Comparison of ENCODE assay signal across 8 cellular contexts in the genomic region with DNA sequence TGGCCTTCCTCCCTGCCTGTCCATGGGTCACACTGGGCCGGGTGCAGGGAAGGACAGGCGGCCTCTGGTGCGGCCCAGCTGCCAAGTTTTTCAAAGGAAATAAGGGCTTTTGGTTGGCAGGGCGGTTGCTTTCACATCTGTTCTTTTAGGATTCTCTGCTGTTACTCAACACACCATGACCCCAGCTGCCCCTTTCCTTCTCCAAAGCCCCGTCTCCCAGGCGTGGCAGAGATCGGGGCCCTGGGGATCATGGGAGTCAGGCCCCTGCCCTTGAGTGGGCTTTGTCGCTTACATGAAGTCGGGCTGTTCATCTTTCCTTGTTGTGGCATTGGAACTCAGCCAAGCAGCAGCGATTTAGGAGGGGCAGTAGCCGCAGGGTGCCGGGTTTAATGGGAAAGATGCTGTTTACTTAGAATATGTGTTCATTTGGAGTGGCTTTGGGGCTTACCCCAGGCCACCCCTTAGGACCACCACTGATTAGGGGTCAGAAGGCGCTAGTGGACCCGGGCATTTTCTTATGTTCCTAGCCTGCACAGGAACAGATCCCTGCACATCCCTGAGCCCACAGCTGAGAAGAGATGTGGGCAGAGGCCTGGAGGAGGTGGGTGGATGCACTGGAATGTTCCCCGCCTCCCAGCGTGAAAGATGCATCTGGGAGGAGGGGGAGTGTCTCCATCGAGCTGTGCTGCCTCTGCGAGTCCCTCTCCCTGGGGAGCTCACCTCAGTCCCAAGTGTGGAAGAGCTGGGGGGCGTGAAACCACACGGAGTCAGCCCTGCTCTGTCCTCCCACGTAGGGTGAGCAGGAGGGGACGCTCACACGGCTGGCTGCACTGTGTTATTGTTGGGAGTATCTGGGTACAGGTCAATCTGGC. TPM values are rescaled to one million over a fixed set of nuclear protein-coding genes. Genes with fewer than 3 reads are reported as not detected.
DNase-seq lines count a peak whose midpoint lies in the region; ATAC-seq and TF ChIP-seq lines count a peak whose summit lies in the region.

No MANE protein-coding gene starts in this region.

- no peak for TF ChIP-seq CTCF in psoas muscle (IDR thresholded peaks at IDR 0.05)

- no peak overlapping the region for H3K27ac ChIP-seq in psoas muscle

- peak; percentile 13 for DNase-seq in GF-D8 (lab: John Stamatoyannopoulos, UW)
- DNase-seq in NCI-H748 treated with DMSO at 0.1 percent for 48 hours (lab: John Stamatoyannopoulos, UW), result peak; percentile 63
- peak; percentile 53 for DNase-seq in fibroblast of the conjunctiva (ENCODE audit: low read depth)
- peak; percentile 69 to 81 for DNase-seq in psoas muscle
- no peak for DNase-seq in NCI-H2196 treated with DMSO at 0.1 percent for 48 hours (lab: John Stamatoyannopoulos, UW; ENCODE audit: unreplicated experiment)
- DNase-seq in activated CD4-positive, CD25-positive, alpha-beta regulatory T cell (lab: John Stamatoyannopoulos, UW), result no peak
- DNase-seq in activated CD4-positive, alpha-beta T cell treated with anti-CD3 and anti-CD28 coated beads for 1 hour, result no peak

- no peak overlapping the region for H3K4me3 ChIP-seq in psoas muscle

- H3K4me1 ChIP-seq in psoas muscle, result no peaks in the 10 kb centered on the region

- H3K9me3 ChIP-seq in psoas muscle, result no peaks in the 10 kb centered on the region

- 24 to 36% (median 30%) methylated on average over 23 of the region's 23 CpGs for WGBS in psoas muscle, 3 donors

- intact Hi-C loops in psoas muscle (cut with DNase I), result loop anchor here in 1 of 2 donors (10.0 kb wide), 1 partner anchor 545 kb away; no protein-coding TSS in a partner anchor

- no peaks in the 10 kb centered on the region for H3K36me3 ChIP-seq in psoas muscle (ENCODE audit: insufficient read depth in 1 of 2, low read depth in 1 of 2)

- H3K27me3 ChIP-seq in psoas muscle (ENCODE audit: insufficient read depth in 3 of 3, low read length in 2 of 3), result no peaks in the 10 kb centered on the region

- ATAC-seq in psoas muscle (peak; percentile 23 to 82 (median 59)), GM21390 (IDR thresholded peaks at IDR 0.05; ENCODE audit: unreplicated experiment) (no peak)

RNA-seq across cellular contexts. Expression of a gene that starts 6.8 kb away (rescaled TPM):
- total RNA-seq in psoas muscle, result 1 to 10 TPM; 3.1 to 5.5 (median 4.2) TPM
- polyA plus RNA-seq in psoas muscle, result 1 to 10 TPM in 2 of 3 donors, under 1 TPM in 1; 0.34 to 1.5 (median 1.1) TPM

Comparison
In these comparisons a context has a peak if more than half of its experiments do, and no peak if none do; other contexts are left out.
1. DNase-seq: peak in GF-D8 (single experiment), NCI-H748 treated with DMSO at 0.1 percent for 48 hours (single experiment), fibroblast of the conjunctiva (single experiment) and psoas muscle (2 of 2); none in NCI-H2196 treated with DMSO at 0.1 percent for 48 hours (single experiment), activated CD4-positive, CD25-positive, alpha-beta regulatory T cell (0 of 4) and activated CD4-positive, alpha-beta T cell treated with anti-CD3 and anti-CD28 coated beads for 1 hour (single experiment).